9 cellular contexts compared by ENCODE assay signal in the genomic region with DNA sequence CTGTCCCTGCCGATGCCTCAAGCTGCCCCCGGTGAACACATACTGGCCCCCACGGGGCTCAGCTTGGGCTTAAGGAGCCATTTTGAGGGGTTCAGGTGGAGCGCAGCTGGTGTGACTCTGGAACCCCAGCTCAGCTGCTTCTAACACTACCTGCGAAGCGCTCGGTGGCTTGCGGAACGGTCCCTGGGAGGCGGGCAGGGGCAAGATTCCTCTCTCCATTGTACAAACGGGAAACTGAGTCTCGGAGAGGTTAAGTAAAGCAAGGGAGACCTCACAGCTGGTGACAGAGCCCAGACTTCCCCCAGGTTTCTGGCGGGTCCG. TPM values are rescaled to one million over a fixed set of nuclear protein-coding genes. Genes with fewer than 3 reads are reported as not detected.
A peak's percentile ranks its signal among the peaks of the same experiment; 100 is the strongest.
DNase-seq lines count a peak whose midpoint lies in the region; ATAC-seq and TF ChIP-seq lines count a peak whose summit lies in the region.
"Had no signal": no experiment of that assay in that cellular context is flagged by ENCODE, and none has a peak within 500 bp of the region (broad histone marks: within the 10 kb centered on the region; RNA-seq: fewer than 3 reads in every experiment).

No MANE protein-coding gene starts in this region.

- peaks cover 17% of the 10 kb centered on the region; the same call in 1 of the 2 replicates for H3K36me3 ChIP-seq in BLaER1
- H3K36me3 ChIP-seq in neural progenitor cell, result no peaks in the 10 kb centered on the region

- no peak for ATAC-seq in HG03025 (IDR thresholded peaks at IDR 0.05; ENCODE audit: low FRiP score, unreplicated experiment)

- TF ChIP-seq CTCF in coronary artery (IDR thresholded peaks at IDR 0.05) (no peak), neural progenitor cell (IDR thresholded peaks at IDR 0.05) (no peak), mesothelial cell of epicardium (IDR thresholded peaks at IDR 0.05; ENCODE audit: unreplicated experiment) (no peak)

- no peaks in the 10 kb centered on the region for H3K36me3 Mint-ChIP-seq in neural progenitor cell
- peaks cover 11% of the 10 kb centered on the region for H3K36me3 Mint-ChIP-seq in mesothelial cell of epicardium

- H3K4me2 ChIP-seq in BLaER1 (peak overlapping the region; percentile 90), neural progenitor cell (peak overlapping the region; percentile 80)

- H3K27ac ChIP-seq in BLaER1 (peak overlapping the region; percentile 89), coronary artery (no peak overlapping the region), neural progenitor cell (no peak overlapping the region)

- H3K4me3 ChIP-seq in BLaER1 (peak overlapping the region; percentile 66), coronary artery (peak overlapping the region; percentile 71), neural progenitor cell (peak overlapping the region; percentile 46)
- peak overlapping the region; percentile 33 for H3K4me3 ChIP-seq in Jurkat, Clone E6-1 (ENCODE audit: low read length)

- H3K9me3 ChIP-seq in BLaER1 (no peaks in the 10 kb centered on the region), neural progenitor cell (ENCODE audit: low read depth) (no peaks in the 10 kb centered on the region)

- H3K79me2 ChIP-seq in neural progenitor cell (ENCODE audit: low read depth), result no peaks in the 10 kb centered on the region

- DNase-seq in Jurkat, Clone E6-1 (ENCODE audit: low read depth, low spot score), result no peak
- DNase-seq in coronary artery (ENCODE audit: low spot score) (no peak), neural progenitor cell (ENCODE audit: low spot score) (no peak), NCI-H510A treated with DMSO at 0.1 percent for 48 hours (lab: John Stamatoyannopoulos, UW) (no peak), dedifferentiated amniotic fluid mesenchymal stem cell (ENCODE audit: extremely low spot score) (no peak), mesothelial cell of epicardium (ENCODE audit: low spot score in 2 of 2, unreplicated experiment in 2 of 2) (no peak)
- DNase-seq: cortex of kidney had no signal

- H3K4me3 Mint-ChIP-seq in neural progenitor cell (peak overlapping the region; percentile 15), mesothelial cell of epicardium (no peak overlapping the region)

- H3K27ac Mint-ChIP-seq in neural progenitor cell (no peak overlapping the region), mesothelial cell of epicardium (no peak overlapping the region)

- H3K9ac ChIP-seq in BLaER1 (peak overlapping the region; percentile 82), neural progenitor cell (no peak overlapping the region)

- peaks cover 26% of the 10 kb centered on the region for H3F3A ChIP-seq in neural progenitor cell (ENCODE audit: low read depth)

- peak overlapping the region; percentile 98 for H2AFZ ChIP-seq in neural progenitor cell (replicated peaks)

- H3K27me3 Mint-ChIP-seq in neural progenitor cell (ENCODE audit: insufficient read depth, low read depth) (peaks cover 10% of the 10 kb centered on the region), mesothelial cell of epicardium (ENCODE audit: low read depth) (no peaks in the 10 kb centered on the region)

- H4K20me1 ChIP-seq in BLaER1, result no peaks in the 10 kb centered on the region
- no peaks in the 10 kb centered on the region for H4K20me1 ChIP-seq in neural progenitor cell (ENCODE audit: low read depth)

- peaks cover 54% of the 10 kb centered on the region for H3K4me1 ChIP-seq in BLaER1
- peaks cover 9% of the 10 kb centered on the region for H3K4me1 ChIP-seq in neural progenitor cell

- H3K9me3 Mint-ChIP-seq in neural progenitor cell (no peaks in the 10 kb centered on the region), mesothelial cell of epicardium (no peaks in the 10 kb centered on the region)

- H3K27me3 ChIP-seq in BLaER1 (no peaks in the 10 kb centered on the region), neural progenitor cell (peaks cover 6% of the 10 kb centered on the region)

- H3K4me1 Mint-ChIP-seq in neural progenitor cell (peaks cover 12% of the 10 kb centered on the region), mesothelial cell of epicardium (peaks cover 7% of the 10 kb centered on the region)

RNA-seq across cellular contexts. Expression of gene GALK1, which starts 11.8 kb away (rescaled TPM):
- 47.6 TPM for polyA plus RNA-seq in Jurkat, Clone E6-1 (2012; ENCODE audit: insufficient read depth, insufficient read length)
- total RNA-seq in neural progenitor cell (ENCODE audit: low replicate concordance) (6.5 and 27.3 TPM in 2 replicates), mesothelial cell of epicardium (28.0 to 32.1 TPM (median 30.4 TPM) in 3 replicates)

RNA-seq across cellular contexts. Expression of gene UNK, which starts 31.5 kb away (rescaled TPM):
- polyA plus RNA-seq in Jurkat, Clone E6-1 (2012; ENCODE audit: insufficient read depth, insufficient read length), result 43.6 TPM
- 38.5 and 43.0 TPM in 2 replicates for total RNA-seq in neural progenitor cell (ENCODE audit: low replicate concordance)
- total RNA-seq in mesothelial cell of epicardium, result 63.4 to 66.4 TPM (median 65.4 TPM) in 3 replicates

RNA-seq across cellular contexts. Expression of gene ITGB4, which starts 31.9 kb away (rescaled TPM):
- 16.1 TPM for polyA plus RNA-seq in Jurkat, Clone E6-1 (2012; ENCODE audit: insufficient read depth, insufficient read length)
- total RNA-seq in neural progenitor cell (ENCODE audit: low replicate concordance), result 1.1 TPM in 1 of 2 replicates, not detected in the other
- total RNA-seq in mesothelial cell of epicardium, result 112 to 117 TPM (median 116 TPM) in 3 replicates

Comparison
In these comparisons a context has a peak if more than half of its experiments do, and no peak if none do; other contexts are left out.
1. RNA of gene ITGB4, which starts 31.9 kb away (total RNA-seq): 112 to 117 TPM in mesothelial cell of epicardium; 1.1 TPM in neural progenitor cell; every median in the first group is over 10 times any median in the second.
2. Peak in every context shown above with its lines, with median percentiles within 50 percentile points of each other: H3K4me3 ChIP-seq.